20 cellular contexts compared by ENCODE assay signal in genomic region chr7:148735141-148735540, GRCh38. TPM values are rescaled to one million over a fixed set of nuclear protein-coding genes. Genes with fewer than 3 reads are reported as not detected.
A peak's percentile ranks its signal among the peaks of the same experiment; 100 is the strongest.
DNase-seq lines count a peak whose midpoint lies in the region; ATAC-seq and TF ChIP-seq lines count a peak whose summit lies in the region.
"Had no signal": no experiment of that assay in that cellular context is flagged by ENCODE, and none has a peak within 500 bp of the region (broad histone marks: within the 10 kb centered on the region; RNA-seq: fewer than 3 reads in every experiment).

No MANE protein-coding gene starts in this region.

- peak overlapping the region; percentile 36 for H3K27ac Mint-ChIP-seq in activated T-helper 2 cell treated with anti-CD3 and anti-CD28 coated beads, Interferon-gamma antibody, Interleukin-2, Interleukin-4, amounts not matched to agents 10 μg/mL and 5 μg/mL and 100 μg/mL, durations not matched to agents 14 hours and 24 hours and 36 hours
- peak overlapping the region; percentile 13 for H3K27ac Mint-ChIP-seq in memory B cell
- H3K27ac Mint-ChIP-seq: GM23338, IgD-negative memory B cell had no signal

- H3K4me3 ChIP-seq in heart right ventricle, result no peak overlapping the region
- no peak overlapping the region for H3K4me3 ChIP-seq in gastrocnemius medialis
- H3K4me3 ChIP-seq: GM23338, HAP-1 had no signal

- no peaks in the 10 kb centered on the region for H3K27me3 Mint-ChIP-seq in activated T-helper 2 cell treated with anti-CD3 and anti-CD28 coated beads, Interferon-gamma antibody, Interleukin-2, Interleukin-4, amounts not matched to agents 10 μg/mL and 5 μg/mL and 100 μg/mL, durations not matched to agents 14 hours and 24 hours and 36 hours (ENCODE audit: low read depth)
- H3K27me3 Mint-ChIP-seq in memory B cell, result no peaks in the 10 kb centered on the region
- H3K27me3 Mint-ChIP-seq: CD4-positive, CD25-positive, alpha-beta regulatory T cell; IgD-negative memory B cell had no signal

- DNase-seq in heart right ventricle (peak in 1 of 2 donors; percentile 26), cardiac septum (ENCODE audit: low spot score) (no peak), memory B cell (ENCODE audit: low spot score in 2 of 2) (no peak), gastrocnemius medialis (peak; percentile 13 to 54), GM19240 (ENCODE audit: insufficient read length, low spot score) (no peak)
- no peak for DNase-seq in activated T-helper 2 cell treated with anti-CD3 and anti-CD28 coated beads, Interferon-gamma antibody, Interleukin-2, Interleukin-4, amounts not matched to agents 10 μg/mL and 5 μg/mL and 100 μg/mL, durations not matched to agents 14 hours and 24 hours and 36 hours (ENCODE audit: low spot score)
- DNase-seq: CD4-positive, CD25-positive, alpha-beta regulatory T cell; COR-L47; DMS79; MV-4-11; NCI-H1105 treated with DMSO at 0.1 percent for 48 hours; NCI-H2029 treated with DMSO at 0.1 percent for 48 hours; NCI-H226; NCI-H510A treated with DMSO at 0.1 percent for 48 hours; NCI-H748 treated with DMSO at 0.1 percent for 48 hours had no signal

- H3K27me3 ChIP-seq in heart right ventricle (no peaks in the 10 kb centered on the region), gastrocnemius medialis (no peaks in the 10 kb centered on the region)

- H3K9me3 ChIP-seq in heart right ventricle, result no peaks in the 10 kb centered on the region
- no peaks in the 10 kb centered on the region for H3K9me3 ChIP-seq in gastrocnemius medialis
- H3K9me3 ChIP-seq: HAP-1 had no signal

- 71 to 74% methylated on average over 11 of the region's 11 CpGs for WGBS in heart right ventricle, 2 donors

- TF ChIP-seq POLR2A in gastrocnemius medialis (IDR thresholded peaks at IDR 0.05), result no peak

- TF ChIP-seq CTCF in heart right ventricle (IDR thresholded peaks at IDR 0.05) (no peak), gastrocnemius medialis (IDR thresholded peaks at IDR 0.05 in 4 of 5, conservative IDR thresholded peaks at IDR 0.05 in 1 of 5) (no peak)

- H3K27ac ChIP-seq in heart right ventricle (no peak overlapping the region), gastrocnemius medialis (peak overlapping the region in 3 of 4 donors; percentile 49 to 72 (median 72))
- H3K27ac ChIP-seq: RWPE1 had no signal

- H3K36me3 ChIP-seq in heart right ventricle (peaks cover 0 to 96% (median 20%) of the 10 kb centered on the region in 9 donors), gastrocnemius medialis (peaks cover 0 to 17% of the 10 kb centered on the region in 2 donors)

- peaks cover 0 to 27% (median 15%) of the 10 kb centered on the region in 9 donors for H3K4me1 ChIP-seq in heart right ventricle
- peaks cover 64 to 68% of the 10 kb centered on the region in 2 donors for H3K4me1 ChIP-seq in gastrocnemius medialis
- H3K4me1 ChIP-seq: HAP-1 had no signal

- H3K36me3 Mint-ChIP-seq in activated T-helper 2 cell treated with anti-CD3 and anti-CD28 coated beads, Interferon-gamma antibody, Interleukin-2, Interleukin-4, amounts not matched to agents 10 μg/mL and 5 μg/mL and 100 μg/mL, durations not matched to agents 14 hours and 24 hours and 36 hours (ENCODE audit: low read depth), result peaks cover 84% of the 10 kb centered on the region
- peaks cover 26% of the 10 kb centered on the region for H3K36me3 Mint-ChIP-seq in memory B cell

- intact Hi-C loops in heart right ventricle (cut with DNase I), result no loop called here
- intact Hi-C loops in cardiac septum (cut with DNase I), result no loop called here
- intact Hi-C loops in activated T-helper 2 cell treated with anti-CD3 and anti-CD28 coated beads, Interferon-gamma antibody, Interleukin-2, Interleukin-4, amounts not matched to agents 10 μg/mL and 5 μg/mL and 100 μg/mL, durations not matched to agents 14 hours and 24 hours and 36 hours (cut with micrococcal nuclease), result no loop called here
- intact Hi-C loops in gastrocnemius medialis (cut with DNase I; ENCODE audit: low total_unique reads), result no loop called here

- ATAC-seq in heart right ventricle (peak in 5 of 8 donors; percentile 27 to 68 (median 48)), memory B cell (ENCODE audit: low read depth) (no peak), gastrocnemius medialis (peak in 1 of 2 donors; percentile 23), HG03520 (IDR thresholded peaks at IDR 0.05; ENCODE audit: unreplicated experiment) (no peak)
- ATAC-seq: GM23338 had no signal

- no peaks in the 10 kb centered on the region for H3K9me3 Mint-ChIP-seq in activated T-helper 2 cell treated with anti-CD3 and anti-CD28 coated beads, Interferon-gamma antibody, Interleukin-2, Interleukin-4, amounts not matched to agents 10 μg/mL and 5 μg/mL and 100 μg/mL, durations not matched to agents 14 hours and 24 hours and 36 hours
- no peaks in the 10 kb centered on the region for H3K9me3 Mint-ChIP-seq in memory B cell
- H3K9me3 Mint-ChIP-seq: CD4-positive, CD25-positive, alpha-beta regulatory T cell; GM23338; IgD-negative memory B cell had no signal

- no peak overlapping the region for H3K4me3 Mint-ChIP-seq in activated T-helper 2 cell treated with anti-CD3 and anti-CD28 coated beads, Interferon-gamma antibody, Interleukin-2, Interleukin-4, amounts not matched to agents 10 μg/mL and 5 μg/mL and 100 μg/mL, durations not matched to agents 14 hours and 24 hours and 36 hours (ENCODE audit: low read depth)
- no peak overlapping the region for H3K4me3 Mint-ChIP-seq in memory B cell
- H3K4me3 Mint-ChIP-seq: CD4-positive, CD25-positive, alpha-beta regulatory T cell; GM23338; IgD-negative memory B cell had no signal

- in situ Hi-C loops in gastrocnemius medialis (cut with MboI; ENCODE audit: low sequenced_read_pairs in 4 of 4), result no loop called here

- H3K4me1 Mint-ChIP-seq in activated T-helper 2 cell treated with anti-CD3 and anti-CD28 coated beads, Interferon-gamma antibody, Interleukin-2, Interleukin-4, amounts not matched to agents 10 μg/mL and 5 μg/mL and 100 μg/mL, durations not matched to agents 14 hours and 24 hours and 36 hours (ENCODE audit: low read depth), result peaks cover 21% of the 10 kb centered on the region
- peaks cover 6% of the 10 kb centered on the region for H3K4me1 Mint-ChIP-seq in memory B cell
- H3K4me1 Mint-ChIP-seq: GM23338 had no signal

RNA-seq across cellular contexts. Expression of gene CUL1, which starts 36.4 kb away (rescaled TPM):
- total RNA-seq in heart right ventricle (10 to 100 TPM; 40.6 to 53.4 (median 45.0) TPM), cardiac septum (42.3 TPM), gastrocnemius medialis (100 to 1,000 TPM in 1 of 4 donors, 10 to 100 TPM in 3; 78.7 to 101 (median 84.6) TPM)
- 10 to 100 TPM; 14.0 to 33.5 TPM for polyA plus RNA-seq in heart right ventricle
- total RNA-seq in activated T-helper 2 cell treated with anti-CD3 and anti-CD28 coated beads, Interferon-gamma antibody, Interleukin-2, Interleukin-4, amounts not matched to agents 10 μg/mL and 5 μg/mL and 100 μg/mL, durations not matched to agents 14 hours and 24 hours and 36 hours, result 69.4 and 74.5 TPM in 2 replicates

Comparison
In these comparisons a context has a peak if more than half of its experiments do, and no peak if none do; other contexts are left out.
1. ATAC-seq: peak in heart right ventricle (5 of 8); none in memory B cell (single experiment) and HG03520 (single experiment).
2. DNase-seq: peak in gastrocnemius medialis (2 of 2); none in cardiac septum (single experiment), activated T-helper 2 cell treated with anti-CD3 and anti-CD28 coated beads, Interferon-gamma antibody, Interleukin-2, Interleukin-4, amounts not matched to agents 10 μg/mL and 5 μg/mL and 100 μg/mL, durations not matched to agents 14 hours and 24 hours and 36 hours (single experiment), memory B cell (0 of 2) and GM19240 (single experiment).
3. H3K27ac ChIP-seq: peak in gastrocnemius medialis (3 of 4); none in heart right ventricle (0 of 10).